1 cellular context compared by ENCODE assay signal in genomic region chr1:151703813-151704212, GRCh38.
TF ChIP-seq lines count a peak whose summit lies in the region.

No MANE protein-coding gene starts in this region.

TF ChIP-seq in HepG2, 621 proteins besides CTCF, POLR2A, EP300 and RAD21 (continued from another document and continues in another):
- TF ChIP-seq ZNF318 (CRISPR knock-in tag; IDR thresholded peaks at IDR 0.05) (no peak), NCOA2 (CRISPR knock-in tag; IDR thresholded peaks at IDR 0.05) (no peak), REPIN1 (CRISPR knock-in tag; IDR thresholded peaks at IDR 0.05; ENCODE audit: borderline replicate concordance, low read depth) (no peak), ZNF672 (CRISPR knock-in tag; IDR thresholded peaks at IDR 0.05) (no peak), ZNF441 (CRISPR knock-in tag; IDR thresholded peaks at IDR 0.05; ENCODE audit: borderline replicate concordance) (no peak; the same call in 1 of the 2 replicates), HINFP (CRISPR knock-in tag; IDR thresholded peaks at IDR 0.05; ENCODE audit: low read depth) (no peak), YY1 (IDR thresholded peaks at IDR 0.05; ENCODE audit: insufficient read depth, insufficient replicate concordance, low read depth, low read length) (no peak), SETDB1 (CRISPR knock-in tag; IDR thresholded peaks at IDR 0.05; ENCODE audit: borderline replicate concordance) (no peak), RARG (CRISPR knock-in tag; IDR thresholded peaks at IDR 0.05; ENCODE audit: low read depth) (no peak), ZBTB1 (CRISPR knock-in tag; IDR thresholded peaks at IDR 0.05; ENCODE audit: borderline replicate concordance) (no peak), ZNF280D (CRISPR knock-in tag; IDR thresholded peaks at IDR 0.05) (no peak), ZNF691 (CRISPR knock-in tag; IDR thresholded peaks at IDR 0.05; ENCODE audit: borderline replicate concordance, low read depth) (no peak), ZNF782 (CRISPR knock-in tag; IDR thresholded peaks at IDR 0.05; ENCODE audit: borderline replicate concordance) (no peak), ZEB1 (IDR thresholded peaks at IDR 0.05; ENCODE audit: insufficient replicate concordance, low read depth) (no peak), ZMYM4 (CRISPR knock-in tag; IDR thresholded peaks at IDR 0.05) (no peak), ZNF326 (CRISPR knock-in tag; IDR thresholded peaks at IDR 0.05; ENCODE audit: borderline replicate concordance) (no peak), TBX2 (CRISPR knock-in tag; IDR thresholded peaks at IDR 0.05; ENCODE audit: borderline replicate concordance) (0 out of 2 replicates have a peak, but pooled peaks have one; percentile 41), ZNF687 (CRISPR knock-in tag; IDR thresholded peaks at IDR 0.05) (peak; percentile 68), ZKSCAN5 (CRISPR knock-in tag; IDR thresholded peaks at IDR 0.05) (no peak), ZBED4 (CRISPR knock-in tag; IDR thresholded peaks at IDR 0.05; ENCODE audit: borderline replicate concordance) (no peak), NR2F6 (IDR thresholded peaks at IDR 0.05) (peak; percentile 86), NR2F6 (CRISPR knock-in tag; IDR thresholded peaks at IDR 0.05) (peak; percentile 93), STAG1 (CRISPR knock-in tag; IDR thresholded peaks at IDR 0.05) (no peak), MIER3 (CRISPR knock-in tag; IDR thresholded peaks at IDR 0.05; ENCODE audit: borderline replicate concordance) (no peak; the same call in 1 of the 2 replicates), JDP2 (CRISPR knock-in tag; IDR thresholded peaks at IDR 0.05; ENCODE audit: borderline replicate concordance) (no peak), JUND (CRISPR knock-in tag; IDR thresholded peaks at IDR 0.05) (no peak), JUN (CRISPR knock-in tag; IDR thresholded peaks at IDR 0.05) (no peak), ZNF33B (CRISPR knock-in tag; IDR thresholded peaks at IDR 0.05) (no peak), FOXP4 (CRISPR knock-in tag; IDR thresholded peaks at IDR 0.05) (peak; percentile 53; the same call in 1 of the 2 replicates), ZNF556 (CRISPR knock-in tag; IDR thresholded peaks at IDR 0.05; ENCODE audit: borderline replicate concordance) (no peak), ZIK1 (CRISPR knock-in tag; IDR thresholded peaks at IDR 0.05; ENCODE audit: borderline replicate concordance, low read depth) (no peak), SRF (IDR thresholded peaks at IDR 0.05; ENCODE audit: low read depth, low read length) (no peak), GPN1 (CRISPR knock-in tag; IDR thresholded peaks at IDR 0.05; ENCODE audit: borderline replicate concordance) (no peak), JARID2 (CRISPR knock-in tag; IDR thresholded peaks at IDR 0.05; ENCODE audit: insufficient replicate concordance) (peak; percentile 42), IKZF1 (IDR thresholded peaks at IDR 0.05) (no peak), ZNF543 (CRISPR knock-in tag; IDR thresholded peaks at IDR 0.05) (no peak)
